In the genomic region with DNA sequence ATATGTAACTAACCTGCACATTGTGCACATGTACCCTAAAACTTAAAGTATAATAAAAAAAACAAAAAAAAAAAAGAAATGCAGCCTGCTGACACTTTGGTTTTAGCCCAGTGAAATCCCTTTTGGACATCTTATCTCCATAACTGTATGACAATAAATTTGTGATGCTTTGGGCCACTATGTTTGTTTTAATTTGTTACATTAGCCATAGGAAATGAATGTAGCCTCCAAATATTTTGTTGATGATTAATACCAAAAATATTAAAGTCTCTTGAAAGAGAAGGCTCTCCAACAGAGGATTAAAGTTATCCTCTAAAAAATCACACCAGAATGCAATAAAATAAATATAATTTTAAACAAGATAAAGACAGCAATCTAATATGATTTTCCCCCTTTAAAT, we compare ENCODE assay signal across 26 cellular contexts.
DNase-seq lines count a peak whose midpoint lies in the region; ATAC-seq and TF ChIP-seq lines count a peak whose summit lies in the region.
"Had no signal": no experiment of that assay in that cellular context is flagged by ENCODE, and none has a peak within 500 bp of the region (broad histone marks: within the 10 kb centered on the region; RNA-seq: fewer than 3 reads in every experiment).

No MANE protein-coding gene starts in this region.

- POLR2A ChIA-PET in RWPE1 (lab: Yijun Ruan, JAX; ENCODE audit: low non-redundant PET): no interaction called here

- DNase-seq in ELR (ENCODE audit: low read depth) (peak; percentile 76), RWPE1 (ENCODE audit: low spot score) (peak; percentile 4), fibroblast of gingiva (ENCODE audit: low read depth) (peak; percentile 29), MV-4-11 (lab: John Stamatoyannopoulos, UW) (no peak), NCI-H524 (lab: John Stamatoyannopoulos, UW) (no peak)
- DNase-seq in NK-92 treated with Interleukin-12 subunit alpha and Interleukin-12 subunit beta, amount 100 ng/mL, for 24 hours (lab: John Stamatoyannopoulos, UW): no peak
- DNase-seq: activated B cell treated with CpG ODN at 0.5 μM for 24 hours; activated effector memory CD4-positive, alpha-beta T cell treated with anti-CD3 and anti-CD28 coated beads, Interleukin-2, amount 50 U/mL, for 16 hours; activated T-cell treated with anti-CD3 and anti-CD28 coated beads, Interleukin-2, amount 50 U/mL, for 24 hours; anterior cingulate cortex; CD4-positive, alpha-beta T cell; central memory CD4-positive, alpha-beta T cell; H7; hypothalamus; Kasumi-1; NCI-H1436 treated with DMSO at 0.1 percent for 48 hours; NCI-H2081 treated with DMSO at 0.1 percent for 48 hours; NCI-H2227 treated with DMSO at 0.1 percent for 48 hours; NCI-H748 treated with DMSO at 0.1 percent for 48 hours; small intestine; stimulated activated naive B cell treated with anti-CD40 and anti-IgM and Interleukin-4, amounts not matched to agents 10 μg/mL and 1 μg/mL and 100 μg/mL, for 72 hours; substantia nigra; trophoblast cell had no signal

- no peak for ATAC-seq in HG03520 (IDR thresholded peaks at IDR 0.05; ENCODE audit: unreplicated experiment)
- ATAC-seq: stimulated activated naive B cell treated with anti-CD40 and anti-IgM and Interleukin-4, amounts not matched to agents 10 μg/mL and 1 μg/mL and 100 μg/mL, for 72 hours had no signal

- H3K27ac ChIP-seq in RWPE1: no peak overlapping the region
- H3K27ac ChIP-seq: neural progenitor cell, parathyroid adenoma had no signal

- no peak for TF ChIP-seq CTCF in RWPE1 (conservative IDR thresholded peaks at IDR 0.05; ENCODE audit: low read depth)

- CTCF ChIA-PET in RWPE1 (lab: Yijun Ruan, JAX): no interaction called here

Comparison
In these comparisons a context has a peak if more than half of its experiments do, and no peak if none do; other contexts are left out.
1. DNase-seq: peak in ELR (single experiment), RWPE1 (single experiment) and fibroblast of gingiva (single experiment); none in MV-4-11 (single experiment), NK-92 treated with Interleukin-12 subunit alpha and Interleukin-12 subunit beta, amount 100 ng/mL, for 24 hours (single experiment) and NCI-H524 (0 of 2).